Comparison of ENCODE assay signal across 9 cellular contexts in the genomic region with DNA sequence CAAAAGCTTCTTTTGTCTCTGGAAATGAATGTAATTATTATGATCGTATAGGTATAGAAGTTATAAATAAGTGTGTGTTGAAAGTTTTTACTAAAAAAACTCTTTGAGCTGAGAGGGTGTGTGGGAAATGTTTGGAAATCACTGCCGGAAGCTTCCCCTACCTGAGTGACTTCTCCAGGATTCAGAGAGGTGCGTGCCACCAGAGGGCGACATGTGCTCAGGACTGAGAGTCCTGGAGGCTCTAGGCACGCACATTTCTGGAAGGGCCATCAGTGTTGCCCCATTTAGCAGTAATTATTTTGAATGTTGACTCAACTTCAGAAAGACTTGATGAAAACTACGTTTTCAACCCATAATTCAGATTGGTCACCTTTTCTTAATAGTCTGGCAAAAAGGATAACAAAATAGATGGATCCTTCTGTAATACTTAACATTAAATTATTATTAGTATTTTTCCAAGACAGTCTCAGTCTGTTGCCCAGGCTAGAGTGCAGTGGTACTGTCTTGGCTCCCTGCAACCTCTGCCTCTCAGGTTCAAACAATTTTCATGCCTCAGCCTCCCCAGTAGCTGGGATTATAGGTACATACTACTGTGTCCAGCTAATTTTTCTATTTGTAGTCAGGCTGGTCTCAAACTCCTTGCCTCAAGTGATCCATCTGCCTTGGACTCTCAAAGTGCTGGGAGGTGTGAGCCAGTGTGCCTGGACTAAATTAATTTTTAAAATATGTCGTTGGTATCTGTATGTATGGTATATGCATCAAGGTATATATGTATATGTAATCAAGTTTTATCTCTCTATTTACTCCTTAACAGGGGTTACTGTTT. TPM values are rescaled to one million over a fixed set of nuclear protein-coding genes. Genes with fewer than 3 reads are reported as not detected.
DNase-seq lines count a peak whose midpoint lies in the region; ATAC-seq, FAIRE-seq and TF ChIP-seq lines count a peak whose summit lies in the region.
"Had no signal": no experiment of that assay in that cellular context is flagged by ENCODE, and none has a peak within 500 bp of the region (broad histone marks: within the 10 kb centered on the region; RNA-seq: fewer than 3 reads in every experiment).

No MANE protein-coding gene starts in this region.

- ATAC-seq in GM21515 (IDR thresholded peaks at IDR 0.05; ENCODE audit: unreplicated experiment) = peak; percentile 48
- peak; percentile 64 for ATAC-seq in activated T-helper 17 cell treated with anti-CD3 and anti-CD28 coated beads, Interleukin-2, amount 50 U/mL, for 72 hours (replicated peaks)

- H2AFZ ChIP-seq in KMS-11 (ENCODE audit: low read depth) = no peak overlapping the region

- no peak overlapping the region for H3K4me3 Mint-ChIP-seq in activated T-helper 17 cell treated with anti-CD3 and anti-CD28 coated beads, Interleukin-2, amount 50 U/mL, for 72 hours
- H3K4me3 Mint-ChIP-seq: activated naive CD4-positive, alpha-beta T cell treated with anti-CD3 and anti-CD28 coated beads, Interleukin-2, amount 50 U/mL, for 24 hours had no signal

- peaks cover 30% of the 10 kb centered on the region for H3K4me1 Mint-ChIP-seq in activated T-helper 17 cell treated with anti-CD3 and anti-CD28 coated beads, Interleukin-2, amount 50 U/mL, for 72 hours

- TF ChIP-seq CTCF in D721Med (IDR thresholded peaks at IDR 0.05; ENCODE audit: insufficient read depth, missing control alignments) (peak; percentile 85), KMS-11 (conservative IDR thresholded peaks at IDR 0.05; ENCODE audit: low read depth, low read length) (peak; percentile 91)

- H4K20me1 ChIP-seq in KMS-11 (ENCODE audit: insufficient read depth) = no peaks in the 10 kb centered on the region

- no peak overlapping the region for H3K27ac Mint-ChIP-seq in activated T-helper 17 cell treated with anti-CD3 and anti-CD28 coated beads, Interleukin-2, amount 50 U/mL, for 72 hours
- H3K27ac Mint-ChIP-seq: activated naive CD4-positive, alpha-beta T cell treated with anti-CD3 and anti-CD28 coated beads, Interleukin-2, amount 50 U/mL, for 24 hours had no signal

- H3K9ac ChIP-seq in KMS-11 = no peak overlapping the region

- FAIRE-seq in D721Med (lab: Jason Lieb, UNC) = no peak
- no peak for FAIRE-seq in frontal cortex (lab: Jason Lieb, UNC)

- H3K36me3 Mint-ChIP-seq in activated T-helper 17 cell treated with anti-CD3 and anti-CD28 coated beads, Interleukin-2, amount 50 U/mL, for 72 hours (ENCODE audit: low read depth) = no peaks in the 10 kb centered on the region
- H3K36me3 Mint-ChIP-seq: activated naive CD4-positive, alpha-beta T cell treated with anti-CD3 and anti-CD28 coated beads, Interleukin-2, amount 50 U/mL, for 24 hours had no signal

- H3K4me3 ChIP-seq in KMS-11 (IDR thresholded peaks at IDR 0.05; ENCODE audit: insufficient read depth, low read depth, low read length) = no peak overlapping the region

- no peak overlapping the region for H3K27ac ChIP-seq in KMS-11

- DNase-seq in D721Med (ENCODE audit: insufficient read length, low spot score) = no peak
- DNase-seq in RKO (ENCODE audit: low spot score) = peak; percentile 64
- peak; percentile 15 to 43 for DNase-seq in frontal cortex (ENCODE audit: low spot score in 2 of 2)
- peak; percentile 62 for DNase-seq in pons (ENCODE audit: low spot score)
- peak; percentile 77 for DNase-seq in ureter (ENCODE audit: low spot score)

- no peaks in the 10 kb centered on the region for H3K9me3 Mint-ChIP-seq in activated T-helper 17 cell treated with anti-CD3 and anti-CD28 coated beads, Interleukin-2, amount 50 U/mL, for 72 hours
- H3K9me3 Mint-ChIP-seq: activated naive CD4-positive, alpha-beta T cell treated with anti-CD3 and anti-CD28 coated beads, Interleukin-2, amount 50 U/mL, for 24 hours had no signal

- H3K4me2 ChIP-seq in KMS-11 = no peak overlapping the region

- H3K27me3 ChIP-seq in KMS-11 (ENCODE audit: insufficient read depth, low read depth) = no peaks in the 10 kb centered on the region

- H3K79me2 ChIP-seq in KMS-11 (ENCODE audit: insufficient read depth, low read depth) = no peaks in the 10 kb centered on the region

- H3K4me1 ChIP-seq in KMS-11 (ENCODE audit: low read depth, poor library complexity, severe bottlenecking) = peaks cover 44% of the 10 kb centered on the region

- no peaks in the 10 kb centered on the region for H3K36me3 ChIP-seq in KMS-11 (ENCODE audit: insufficient read depth)

- no peaks in the 10 kb centered on the region for H3K27me3 Mint-ChIP-seq in activated T-helper 17 cell treated with anti-CD3 and anti-CD28 coated beads, Interleukin-2, amount 50 U/mL, for 72 hours
- H3K27me3 Mint-ChIP-seq: activated naive CD4-positive, alpha-beta T cell treated with anti-CD3 and anti-CD28 coated beads, Interleukin-2, amount 50 U/mL, for 24 hours had no signal

RNA-seq across cellular contexts. Expression of a gene that starts 34.5 kb away (rescaled TPM):
- 100 to 1,000 TPM; 108 to 131 TPM for total RNA-seq in activated T-helper 17 cell treated with anti-CD3 and anti-CD28 coated beads, Interleukin-2, amount 50 U/mL, for 72 hours
- not detected for total RNA-seq in frontal cortex
- 4.7 TPM for total RNA-seq in ureter

Comparison
In these comparisons a context has a peak if more than half of its experiments do, and no peak if none do; other contexts are left out.
1. RNA of a gene that starts 34.5 kb away (total RNA-seq): 108 to 131 TPM in activated T-helper 17 cell treated with anti-CD3 and anti-CD28 coated beads, Interleukin-2, amount 50 U/mL, for 72 hours; 4.7 TPM in ureter (single experiment) and not detected in frontal cortex (single experiment); every median in the first group is over 10 times any median in the second.